In genomic region chr20:13546497-13547131, GRCh38 we compare ENCODE assay signal across 8 cellular contexts.
A peak's percentile ranks its signal among the peaks of the same experiment; 100 is the strongest.
DNase-seq lines count a peak whose midpoint lies in the region; ATAC-seq, FAIRE-seq and TF ChIP-seq lines count a peak whose summit lies in the region.

No MANE protein-coding gene starts in this region.

- no peaks in the 10 kb centered on the region for H3K27me3 Mint-ChIP-seq in activated CD4-positive, alpha-beta memory T cell treated with anti-CD3 and anti-CD28 coated beads, Interleukin-2, amount 10 ng/mL, durations not matched to agents 7 days and 5 days

- no peaks in the 10 kb centered on the region for H3K9me3 Mint-ChIP-seq in activated CD4-positive, alpha-beta memory T cell treated with anti-CD3 and anti-CD28 coated beads, Interleukin-2, amount 10 ng/mL, durations not matched to agents 7 days and 5 days

- ATAC-seq in GM18499 (IDR thresholded peaks at IDR 0.05; ENCODE audit: insufficient read depth, unreplicated experiment) = peak; percentile 60
- ATAC-seq in HG03159 (IDR thresholded peaks at IDR 0.05; ENCODE audit: unreplicated experiment) = peak; percentile 87

- no peak overlapping the region for H3K23ac ChIP-seq in H1 (ENCODE audit: insufficient read length)

- H3K27ac ChIP-seq in H1 (ENCODE audit: low read depth, low read length) = no peak overlapping the region

- no peak overlapping the region for H2BK12ac ChIP-seq in H1 (ENCODE audit: low read depth, low read length)

- no peak overlapping the region for H3K56ac ChIP-seq in H1 (replicated peaks; ENCODE audit: insufficient read length, low read depth, low read length)

- no peak overlapping the region for H2AFZ ChIP-seq in H1 (ENCODE audit: low read length)

- H3K4me2 ChIP-seq in H1 (ENCODE audit: insufficient read depth in 1 of 2, low read depth in 2 of 2, low read length in 2 of 2) = no peak overlapping the region

- no peaks in the 10 kb centered on the region for H3K4me1 Mint-ChIP-seq in activated CD4-positive, alpha-beta memory T cell treated with anti-CD3 and anti-CD28 coated beads, Interleukin-2, amount 10 ng/mL, durations not matched to agents 7 days and 5 days

- H3K9ac ChIP-seq in H1 (replicated peaks in 1 of 4; ENCODE audit: extremely low read depth in 1 of 4, low read depth in 3 of 4, low read length in 3 of 4) = no peak overlapping the region

- POLR2A ChIA-PET in AG04449 (lab: Yijun Ruan, JAX) (no interaction called here), H1 (lab: Charles Lee; ENCODE audit: partially characterized antibody) (interaction anchor here (0.7 kb wide), 1 partner anchor 169 kb away, joined by 3 read pairs; no protein-coding TSS in a partner anchor)
- POLR2A ChIA-PET in activated CD4-positive, alpha-beta memory T cell treated with anti-CD3 and anti-CD28 coated beads, Interleukin-2, amount 10 ng/mL, durations not matched to agents 7 days and 5 days (lab: Charles Lee) = interaction anchor here (0.8 to 1.0 kb wide), 2 partner anchors 8 to 9 kb away, joined by 3 read pairs; no protein-coding TSS in a partner anchor

- no peaks in the 10 kb centered on the region for H3K79me2 ChIP-seq in H1 (ENCODE audit: control insufficient read depth in 1 of 2, insufficient read depth in 2 of 2, low read length in 2 of 2)

- H3K18ac ChIP-seq in H1 (ENCODE audit: extremely low read depth, low read length) = no peak overlapping the region

- no peaks in the 10 kb centered on the region for H3K9me3 ChIP-seq in H1 (ENCODE audit: insufficient read depth in 2 of 2, low read depth in 1 of 2, low read length in 1 of 2)

- no peak overlapping the region for H2BK20ac ChIP-seq in H1 (ENCODE audit: low read length)

- H3K4me1 ChIP-seq in H1 (replicated peaks in 1 of 4; ENCODE audit: control insufficient read depth in 3 of 4, insufficient read depth in 4 of 4, low read length in 3 of 4) = no peaks in the 10 kb centered on the region

- FAIRE-seq in H1 (lab: Jason Lieb, UNC) = peak; percentile 78

- H2BK5ac ChIP-seq in H1 (ENCODE audit: low read depth, low read length) = no peak overlapping the region

- H3K23me2 ChIP-seq in H1 (ENCODE audit: low read depth, low read length) = no peaks in the 10 kb centered on the region

- TF ChIP-seq RAD21 in H1 (IDR thresholded peaks at IDR 0.05 in 1 of 2, conservative IDR thresholded peaks at IDR 0.05 in 1 of 2; ENCODE audit: low read depth in 2 of 2, low read length in 2 of 2) = peak; percentile 93

- no peak overlapping the region for H2BK15ac ChIP-seq in H1 (ENCODE audit: low read length)

- DNase-seq in AG04449 (ENCODE audit: low read depth, low spot score) (no peak), NCI-H510A treated with DMSO at 0.1 percent for 48 hours (lab: John Stamatoyannopoulos, UW) (peak; percentile 83), H1 (ENCODE audit: low read depth in 1 of 2, low spot score in 2 of 2) (peak; percentile 39 to 93), middle frontal gyrus (ENCODE audit: extremely low spot score, low spot score) (peak; percentile 17)
- peak; percentile 74 for DNase-seq in activated CD4-positive, alpha-beta memory T cell treated with anti-CD3 and anti-CD28 coated beads, Interleukin-2, amount 10 ng/mL, durations not matched to agents 7 days and 5 days
- peak; percentile 88 for DNase-seq in stimulated activated CD8-positive, alpha-beta memory T cell treated with anti-CD3 and anti-CD28 coated beads, Interleukin-4, amount 100 ng/mL, for 48 hours

- WGBS in H1 (ENCODE audit: extremely low coverage in 1 of 2, insufficient coverage in 1 of 2, insufficient read length in 1 of 2, insufficient replicate concordance in 2 of 2, low coverage in 1 of 2, low lambda C conversion rate in 2 of 2, missing lambda C conversion rate in 1 of 2), 2 experiments = 23% methylated on average over 2 of the region's 2 CpGs; no CpG with 5 or more reads in 1 of the 2 experiments

- H3K36me3 Mint-ChIP-seq in activated CD4-positive, alpha-beta memory T cell treated with anti-CD3 and anti-CD28 coated beads, Interleukin-2, amount 10 ng/mL, durations not matched to agents 7 days and 5 days (ENCODE audit: low read depth) = no peaks in the 10 kb centered on the region

- no peaks in the 10 kb centered on the region for H3K79me1 ChIP-seq in H1 (ENCODE audit: low read depth, low read length)

- H3K36me3 ChIP-seq in H1 (ENCODE audit: control insufficient read depth in 2 of 4, insufficient read depth in 4 of 4, low read length in 3 of 4) = no peaks in the 10 kb centered on the region

- peak; percentile 75 for TF ChIP-seq CTCF in AG04449 (IDR thresholded peaks at IDR 0.05; ENCODE audit: insufficient read depth, low read length, missing control alignments)
- TF ChIP-seq CTCF in H1 (IDR thresholded peaks at IDR 0.05; ENCODE audit: control extremely low read depth in 1 of 3, insufficient read depth in 1 of 3, low read depth in 1 of 3, low read length in 3 of 3) = peak; percentile 63 to 84 (median 81)

- no peaks in the 10 kb centered on the region for H3K27me3 ChIP-seq in H1 (replicated peaks in 1 of 4; ENCODE audit: control insufficient read depth in 3 of 4, extremely low read depth in 1 of 4, insufficient read depth in 3 of 4, low read length in 3 of 4)

- no peak overlapping the region for H3K4me3 Mint-ChIP-seq in activated CD4-positive, alpha-beta memory T cell treated with anti-CD3 and anti-CD28 coated beads, Interleukin-2, amount 10 ng/mL, durations not matched to agents 7 days and 5 days

- H2BK120ac ChIP-seq in H1 (replicated peaks; ENCODE audit: low read depth, low read length) = no peak overlapping the region

- H2AK5ac ChIP-seq in H1 (ENCODE audit: low read depth, low read length) = no peak overlapping the region

- H3K4me3 ChIP-seq in AG04449 (ENCODE audit: low read depth, low read length) (no peak overlapping the region), H1 (ENCODE audit: extremely low read depth in 1 of 4, insufficient read depth in 2 of 4, low read depth in 3 of 4, low read length in 4 of 4) (no peak overlapping the region)

- TF ChIP-seq POLR2A in H1 (IDR thresholded peaks at IDR 0.05; ENCODE audit: control extremely low read depth in 1 of 2, low read depth in 2 of 2, low read length in 2 of 2) = no peak

- TF ChIP-seq EP300 in H1 (IDR thresholded peaks at IDR 0.05; ENCODE audit: borderline replicate concordance in 1 of 2, low read depth in 2 of 2, low read length in 2 of 2) = no peak

- no peak overlapping the region for H3K4ac ChIP-seq in H1 (replicated peaks; ENCODE audit: insufficient read length, low read depth, low read length)

- H3K27ac Mint-ChIP-seq in activated CD4-positive, alpha-beta memory T cell treated with anti-CD3 and anti-CD28 coated beads, Interleukin-2, amount 10 ng/mL, durations not matched to agents 7 days and 5 days = no peak overlapping the region

- no peaks in the 10 kb centered on the region for H4K20me1 ChIP-seq in H1 (replicated peaks in 1 of 2; ENCODE audit: control insufficient read depth in 1 of 2, insufficient read depth in 2 of 2, low read length in 2 of 2)

- CTCF ChIA-PET in AG04449 (lab: Yijun Ruan, JAX) (interaction anchor here (0.6 to 9.0 kb wide), 66 partner anchors 9 to 623 kb away, joined by 3 to 117 read pairs (median 4); partner anchors contain the start of gene ISM1), H1 (lab: Charles Lee; ENCODE audit: partially characterized antibody) (interaction anchor here (0.5 to 6.6 kb wide), 75 partner anchors 8 to 1914 kb away, joined by 3 to 120 read pairs (median 4); no protein-coding TSS in a partner anchor)
- CTCF ChIA-PET in activated CD4-positive, alpha-beta memory T cell treated with anti-CD3 and anti-CD28 coated beads, Interleukin-2, amount 10 ng/mL, durations not matched to agents 7 days and 5 days (lab: Charles Lee) = interaction anchor here (0.6 to 4.7 kb wide), 40 partner anchors 9 to 431 kb away, joined by 3 to 64 read pairs (median 4); partner anchors contain the start of genes ESF1, NDUFAF5 and TASP1

- no peak overlapping the region for H3K14ac ChIP-seq in H1 (ENCODE audit: insufficient read length)

- H4K91ac ChIP-seq in H1 (replicated peaks; ENCODE audit: insufficient read length, low read length) = no peak overlapping the region

- no peak overlapping the region for H4K5ac ChIP-seq in H1 (ENCODE audit: insufficient read length, low read depth, low read length)

- no peak overlapping the region for H4K8ac ChIP-seq in H1 (ENCODE audit: extremely low read depth, insufficient read depth, low read length)

TF ChIP-seq in H1, 55 proteins besides CTCF, POLR2A, EP300 and RAD21:
- TF ChIP-seq FOSL1 (IDR thresholded peaks at IDR 0.05; ENCODE audit: insufficient read depth, low read depth, low read length) (no peak), TAF7 (optimal IDR thresholded peaks at IDR 0.05; ENCODE audit: borderline replicate concordance, low read depth, low read length) (no peak), SRF (IDR thresholded peaks at IDR 0.05; ENCODE audit: low read depth, low read length) (no peak), JUN (IDR thresholded peaks at IDR 0.05; ENCODE audit: low read depth, low read length) (no peak)
